ENCODE assay signal across 19 cellular contexts in the genomic region with DNA sequence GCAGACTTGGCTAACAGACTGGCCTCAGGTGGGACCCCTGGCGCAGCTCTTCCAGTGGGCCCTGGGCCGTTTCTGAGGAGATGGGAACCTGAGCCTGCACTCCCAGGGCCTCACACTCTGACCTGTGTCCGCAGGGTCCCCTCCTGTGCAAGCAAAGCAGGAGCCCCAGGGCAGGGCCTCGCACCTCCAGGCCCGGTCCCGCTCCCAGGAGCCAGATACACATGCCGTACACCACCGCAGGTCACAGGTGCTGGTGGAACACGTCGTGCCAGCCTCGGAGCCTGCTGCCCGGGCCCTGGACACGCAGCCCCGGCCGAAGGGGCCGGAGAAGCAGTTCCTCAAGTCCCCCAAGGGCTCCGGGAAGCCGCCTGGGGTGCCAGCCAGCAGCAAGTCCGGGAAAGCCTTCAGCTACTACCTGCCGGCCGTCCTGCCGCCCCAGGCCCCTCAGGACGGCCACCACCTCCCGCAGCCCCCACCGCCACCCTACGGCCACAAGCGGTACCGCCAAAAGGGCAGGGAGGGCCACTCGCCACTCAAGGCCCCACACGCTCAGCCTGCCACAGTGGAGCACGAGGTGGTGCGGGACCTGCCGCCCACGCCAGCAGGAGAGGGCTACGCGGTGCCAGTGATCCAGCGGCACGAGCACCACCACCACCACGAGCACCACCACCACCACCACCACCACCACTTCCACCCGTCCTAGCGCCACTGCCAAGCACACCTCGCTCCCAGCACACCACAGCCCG. TPM values are rescaled to one million over a fixed set of nuclear protein-coding genes. Genes with fewer than 3 reads are reported as not detected.
"Had no signal": no experiment of that assay in that cellular context is flagged by ENCODE, and none has a peak within 500 bp of the region (broad histone marks: within the 10 kb centered on the region; RNA-seq: fewer than 3 reads in every experiment).

No MANE protein-coding gene starts in this region.

- H3K36me3 ChIP-seq: colonic mucosa, suprapubic skin, transverse colon, vagina had no signal

- H3K27ac ChIP-seq: colonic mucosa, suprapubic skin, transverse colon, vagina had no signal

- ATAC-seq: activated CD4-positive, alpha-beta T cell treated with anti-CD3 and anti-CD28 coated beads for 36 hours; activated T-helper 17 cell treated with anti-CD3 and anti-CD28 coated beads, Interleukin-2, amount 50 U/mL, for 72 hours; natural killer cell; stimulated activated naive CD8-positive, alpha-beta T cell treated with anti-CD3 and anti-CD28 coated beads, Interleukin-15, amount 100 ng/mL, for 72 hours; T-cell; WTC11 had no signal

- H3K4me3 ChIP-seq: colonic mucosa, skin epidermis, suprapubic skin, transverse colon, vagina had no signal

- H3K9me3 ChIP-seq: colonic mucosa, suprapubic skin, transverse colon, vagina had no signal

- DNase-seq: activated CD4-positive, alpha-beta memory T cell treated with anti-CD3 and anti-CD28 coated beads, Interleukin-2, amount 10 ng/mL, durations not matched to agents 7 days and 5 days; activated CD4-positive, alpha-beta T cell treated with anti-CD3 and anti-CD28 coated beads for 36 hours; activated naive CD4-positive, alpha-beta T cell treated with anti-CD3 and anti-CD28 coated beads for 36 hours; activated T-cell treated with anti-CD3 and anti-CD28 coated beads, Interleukin-2, amount 50 U/mL, for 1 hour; central memory CD4-positive, alpha-beta T cell; colonic mucosa; natural killer cell; retina; stimulated activated CD4-positive, alpha-beta T cell treated with anti-CD3 and anti-CD28 coated beads, Interleukin-2, amount 100 ng/mL, for 48 hours; stimulated activated naive CD8-positive, alpha-beta T cell treated with anti-CD3 and anti-CD28 coated beads, Interleukin-15, amount 100 ng/mL, for 72 hours; T-cell; transverse colon had no signal

- H3K27me3 ChIP-seq: colonic mucosa, suprapubic skin, transverse colon, vagina had no signal

- FAIRE-seq: endometrium, frontal cortex had no signal

- H3K4me1 ChIP-seq: colonic mucosa, suprapubic skin, transverse colon, vagina had no signal

RNA-seq across cellular contexts. Expression of a gene that starts 29.2 kb away (rescaled TPM):
- total RNA-seq: natural killer cell had no signal
